ENCODE assay signal across 8 cellular contexts in genomic region chr9:34413229-34413852, GRCh38. TPM values are rescaled to one million over a fixed set of nuclear protein-coding genes. Genes with fewer than 3 reads are reported as not detected.
DNase-seq lines count a peak whose midpoint lies in the region; ATAC-seq and TF ChIP-seq lines count a peak whose summit lies in the region.

No MANE protein-coding gene starts in this region.

- TF ChIP-seq POLR2A in testis (IDR thresholded peaks at IDR 0.05) = no peak

- POLR2A ChIA-PET in WTC11 (lab: Charles Lee) = no interaction called here

- peak; percentile 48 for ATAC-seq in Right ventricle myocardium superior (ENCODE audit: poor library complexity)
- no peak for ATAC-seq in Right ventricle myocardium inferior
- peak; percentile 80 for ATAC-seq in WTC11
- peak in 1 of 2 donors; percentile 55 for ATAC-seq in right cardiac atrium

- H3K27ac ChIP-seq in right cardiac atrium (ENCODE audit: low read length) (no peak overlapping the region), testis (no peak overlapping the region), ascending aorta (no peak overlapping the region)

- peaks cover 3% of the 10 kb centered on the region; the same call in 1 of the 2 replicates for H3K27me3 Mint-ChIP-seq in WTC11 (ENCODE audit: low read depth)

- H3K36me3 ChIP-seq in testis (ENCODE audit: low read depth, missing control alignments) (no peaks in the 10 kb centered on the region), ascending aorta (peaks cover 0 to 4% of the 10 kb centered on the region in 2 donors)

- no peak for TF ChIP-seq CTCF in WTC11 (IDR thresholded peaks at IDR 0.05)
- TF ChIP-seq CTCF in testis (IDR thresholded peaks at IDR 0.05) = no peak
- no peak for TF ChIP-seq CTCF in ascending aorta (IDR thresholded peaks at IDR 0.05)

- H3K27me3 ChIP-seq in right cardiac atrium (ENCODE audit: control insufficient read depth, insufficient read depth) = no peaks in the 10 kb centered on the region
- no peaks in the 10 kb centered on the region for H3K27me3 ChIP-seq in testis
- no peaks in the 10 kb centered on the region for H3K27me3 ChIP-seq in ascending aorta

- CTCF ChIA-PET in WTC11 (lab: Charles Lee) = interaction anchor here (2.3 to 4.2 kb wide), 2 partner anchors 9 to 178 kb away, joined by 6 to 61 read pairs; no protein-coding TSS in a partner anchor

- no peaks in the 10 kb centered on the region for H3K4me1 Mint-ChIP-seq in WTC11

- intact Hi-C loops in Right ventricle myocardium superior (cut with DNase I) (no loop called here), Right ventricle myocardium inferior (cut with DNase I) (no loop called here), right cardiac atrium (cut with DNase I) (no loop called here), testis (cut with DNase I; ENCODE audit: low total_unique reads) (no loop called here), ascending aorta (cut with DNase I) (no loop called here)

- H3K9me3 ChIP-seq in right cardiac atrium (ENCODE audit: control insufficient read depth, low read length) = no peaks in the 10 kb centered on the region
- H3K9me3 ChIP-seq in testis = no peaks in the 10 kb centered on the region
- H3K9me3 ChIP-seq in ascending aorta = no peaks in the 10 kb centered on the region

- H3K27ac Mint-ChIP-seq in WTC11 = no peak overlapping the region

- WGBS in right cardiac atrium = 21% methylated on average over 6 of the region's 6 CpGs
- 23 to 25% methylated on average over 6 of the region's 6 CpGs for WGBS in testis, 2 donors

- no peak overlapping the region for H3K4me3 ChIP-seq in right cardiac atrium (ENCODE audit: low read length)
- no peak overlapping the region for H3K4me3 ChIP-seq in testis
- no peak overlapping the region for H3K4me3 ChIP-seq in ascending aorta

- H3K36me3 Mint-ChIP-seq in WTC11 = no peaks in the 10 kb centered on the region

- no peak for DNase-seq in Right ventricle myocardium superior
- DNase-seq in Right ventricle myocardium inferior (ENCODE audit: missing footprints) = no peak
- DNase-seq in WTC11 (ENCODE audit: low spot score) = peak; percentile 78
- DNase-seq in right cardiac atrium = peak; percentile 47 to 78 (median 70)
- DNase-seq in testis = peak; percentile 48
- DNase-seq in NCI-H526 (lab: John Stamatoyannopoulos, UW) = no peak
- no peak for DNase-seq in ascending aorta (ENCODE audit: low spot score in 2 of 2)
- no peak for DNase-seq in NCI-H526 treated with DMSO at 0.1 percent for 48 hours (lab: John Stamatoyannopoulos, UW)

- H3K4me1 ChIP-seq in right cardiac atrium (ENCODE audit: control insufficient read depth, insufficient read depth, low read length) (no peaks in the 10 kb centered on the region), testis (no peaks in the 10 kb centered on the region), ascending aorta (no peaks in the 10 kb centered on the region)

- H3K4me3 Mint-ChIP-seq in WTC11 = no peak overlapping the region

- H3K9me3 Mint-ChIP-seq in WTC11 = no peaks in the 10 kb centered on the region

TF ChIP-seq in WTC11, 78 proteins besides CTCF, POLR2A, EP300 and RAD21:
- TF ChIP-seq NFE2L1 (CRISPR knock-in tag; IDR thresholded peaks at IDR 0.05) (0 out of 2 replicates have a peak, but pooled peaks have one; percentile 47), JUN (CRISPR knock-in tag; IDR thresholded peaks at IDR 0.05) (peak; percentile 57; the same call in 1 of the 2 replicates), TEAD4 (CRISPR knock-in tag; IDR thresholded peaks at IDR 0.05) (peak; percentile 67; the same call in 1 of the 2 replicates), TEAD1 (CRISPR knock-in tag; IDR thresholded peaks at IDR 0.05) (peak; percentile 62; the same call in 1 of the 2 replicates), ELF4 (CRISPR knock-in tag; IDR thresholded peaks at IDR 0.05; ENCODE audit: low read depth) (no peak)

RNA-seq across cellular contexts. Expression of gene MYORG, which starts 36.6 kb away (rescaled TPM):
- total RNA-seq in Right ventricle myocardium superior = 8.1 TPM
- 9.0 TPM for total RNA-seq in Right ventricle myocardium inferior
- 9.3 to 18.9 TPM (median 9.7 TPM) in 3 replicates for total RNA-seq in WTC11 (2021)
- 1 to 10 TPM; 4.6 to 5.2 (median 4.8) TPM for total RNA-seq in right cardiac atrium
- polyA plus RNA-seq in right cardiac atrium = 1.9 TPM
- total RNA-seq in testis = 1 to 10 TPM; 2.8 to 4.6 TPM
- 2.8 TPM for polyA plus RNA-seq in testis (ENCODE audit: insufficient read depth, low read depth, low replicate concordance)
- total RNA-seq in ascending aorta = 11.0 TPM

RNA-seq across cellular contexts. Expression of gene FAM219A, which starts 45.0 kb away (rescaled TPM):
- total RNA-seq in Right ventricle myocardium superior (20.6 TPM), Right ventricle myocardium inferior (27.2 TPM), WTC11 (2021) (17.2 to 20.6 TPM (median 19.5 TPM) in 3 replicates), right cardiac atrium (10 to 100 TPM; 23.2 to 28.1 (median 25.5) TPM), testis (10 to 100 TPM; 12.6 to 17.9 TPM), ascending aorta (26.8 TPM)
- polyA plus RNA-seq in right cardiac atrium (19.8 TPM), testis (ENCODE audit: insufficient read depth, low read depth, low replicate concordance) (12.2 TPM)

RNA-seq across cellular contexts. Expression of gene DNAI1, which starts 45.3 kb away (rescaled TPM):
- total RNA-seq in Right ventricle myocardium superior (not detected), Right ventricle myocardium inferior (not detected), WTC11 (2021) (1.5 to 2.1 TPM (median 1.6 TPM) in 3 replicates), right cardiac atrium (not detected), testis (10 to 100 TPM; 22.7 to 36.7 TPM), ascending aorta (not detected)
- polyA plus RNA-seq in right cardiac atrium (0.16 TPM), testis (ENCODE audit: insufficient read depth, low read depth, low replicate concordance) (109 TPM)

Comparison
In these comparisons a context has a peak if more than half of its experiments do, and no peak if none do; other contexts are left out.
1. DNase-seq: peak in WTC11 (single experiment), right cardiac atrium (3 of 3) and testis (single experiment); none in Right ventricle myocardium superior (single experiment), Right ventricle myocardium inferior (single experiment), NCI-H526 (0 of 2), ascending aorta (0 of 2) and NCI-H526 treated with DMSO at 0.1 percent for 48 hours (single experiment).